ENCODE assay signal across 1 cellular context in genomic region chr17:35896011-35896587, GRCh38.
TF ChIP-seq lines count a peak whose summit lies in the region.

No MANE protein-coding gene starts in this region.

TF ChIP-seq in GM12878, 131 proteins besides CTCF, POLR2A, EP300 and RAD21 (continued from another document):
- TF ChIP-seq CUX1 (IDR thresholded peaks at IDR 0.05; ENCODE audit: insufficient replicate concordance, low read depth, low read length), result no peak
- TF ChIP-seq HDAC6 (IDR thresholded peaks at IDR 0.05; ENCODE audit: unreplicated experiment), result no peak
- TF ChIP-seq LARP7 (IDR thresholded peaks at IDR 0.05), result peak; percentile 51; the same call in 1 of the 2 replicates
- TF ChIP-seq IKZF1 (conservative IDR thresholded peaks at IDR 0.05), result peak; percentile 88
- peak; percentile 71 for TF ChIP-seq MTA2 (IDR thresholded peaks at IDR 0.05; ENCODE audit: low read depth)
- no peak for TF ChIP-seq SMC3 (IDR thresholded peaks at IDR 0.05; ENCODE audit: borderline replicate concordance, low read length)
- no peak for TF ChIP-seq STAT1 (conservative IDR thresholded peaks at IDR 0.05)
